ENCODE assay signal across 1 cellular context in genomic region chr4:151015458-151016344, GRCh38.
TF ChIP-seq lines count a peak whose summit lies in the region.

No MANE protein-coding gene starts in this region.

TF ChIP-seq in HepG2, 621 proteins besides CTCF, POLR2A, EP300 and RAD21 (continued from another document and continues in another):
- TF ChIP-seq ZNF142 (CRISPR knock-in tag; IDR thresholded peaks at IDR 0.05) (no peak), MTA3 (CRISPR knock-in tag; IDR thresholded peaks at IDR 0.05) (no peak), ZBTB37 (CRISPR knock-in tag; IDR thresholded peaks at IDR 0.05) (0 out of 2 replicates have a peak, but pooled peaks have one; percentile 25), SMAD3 (CRISPR knock-in tag; IDR thresholded peaks at IDR 0.05) (no peak; the same call in 1 of the 2 replicates), KMT2B (CRISPR knock-in tag; IDR thresholded peaks at IDR 0.05) (peak; percentile 59), ZNF878 (CRISPR knock-in tag; IDR thresholded peaks at IDR 0.05) (no peak; the same call in 1 of the 2 replicates), KAT7 (CRISPR knock-in tag; IDR thresholded peaks at IDR 0.05; ENCODE audit: borderline replicate concordance) (no peak; the same call in 1 of the 2 replicates), SP140L (CRISPR knock-in tag; IDR thresholded peaks at IDR 0.05; ENCODE audit: borderline replicate concordance) (peak; percentile 51; the same call in 1 of the 2 replicates), NCOR1 (IDR thresholded peaks at IDR 0.05; ENCODE audit: borderline replicate concordance, low read length) (no peak), ZNF564 (CRISPR knock-in tag; IDR thresholded peaks at IDR 0.05) (peak; percentile 58), RFXAP (CRISPR knock-in tag; IDR thresholded peaks at IDR 0.05; ENCODE audit: borderline replicate concordance) (peak; percentile 68; the same call in 1 of the 2 replicates), TSC22D2 (CRISPR knock-in tag; IDR thresholded peaks at IDR 0.05; ENCODE audit: borderline replicate concordance) (no peak), ZGPAT (CRISPR knock-in tag; IDR thresholded peaks at IDR 0.05) (peak; percentile 48; the same call in 1 of the 2 replicates), YEATS2 (CRISPR knock-in tag; IDR thresholded peaks at IDR 0.05; ENCODE audit: borderline replicate concordance) (no peak), ZNF577 (CRISPR knock-in tag; IDR thresholded peaks at IDR 0.05; ENCODE audit: borderline replicate concordance, low read depth) (no peak), XRCC5 (optimal IDR thresholded peaks at IDR 0.05; ENCODE audit: low read length) (no peak), FOXK1 (CRISPR knock-in tag; IDR thresholded peaks at IDR 0.05; ENCODE audit: borderline replicate concordance, low read depth) (no peak), CENPT (CRISPR knock-in tag; IDR thresholded peaks at IDR 0.05; ENCODE audit: low read depth) (peak; percentile 69; the same call in 1 of the 2 replicates), NFE2L1 (CRISPR knock-in tag; IDR thresholded peaks at IDR 0.05; ENCODE audit: borderline replicate concordance) (no peak), GPN1 (CRISPR knock-in tag; IDR thresholded peaks at IDR 0.05; ENCODE audit: borderline replicate concordance) (0 out of 2 replicates have a peak, but pooled peaks have one; percentile 68), FIP1L1 (IDR thresholded peaks at IDR 0.05; ENCODE audit: borderline replicate concordance, insufficient read depth, low read depth, low read length) (no peak), HOXA5 (CRISPR knock-in tag; IDR thresholded peaks at IDR 0.05) (no peak; the same call in 1 of the 2 replicates), THRA (CRISPR knock-in tag; IDR thresholded peaks at IDR 0.05; ENCODE audit: borderline replicate concordance) (no peak; the same call in 1 of the 2 replicates), ZFP91 (CRISPR knock-in tag; IDR thresholded peaks at IDR 0.05; ENCODE audit: borderline replicate concordance) (peak; percentile 58; the same call in 1 of the 2 replicates), STAT5B (CRISPR knock-in tag; IDR thresholded peaks at IDR 0.05) (no peak; the same call in 1 of the 2 replicates), ZNF776 (CRISPR knock-in tag; IDR thresholded peaks at IDR 0.05) (peak; percentile 88; the same call in 1 of the 2 replicates), ZSCAN31 (CRISPR knock-in tag; IDR thresholded peaks at IDR 0.05; ENCODE audit: low read depth) (no peak; the same call in none of the 2 replicates), MAZ (IDR thresholded peaks at IDR 0.05; ENCODE audit: borderline replicate concordance, low read depth, low read length) (peak; percentile 53), MAZ (CRISPR knock-in tag; IDR thresholded peaks at IDR 0.05; ENCODE audit: low read depth) (peak; percentile 94), SALL2 (CRISPR knock-in tag; IDR thresholded peaks at IDR 0.05) (0 out of 2 replicates have a peak, but pooled peaks have one; percentile 16), ZNF263 (CRISPR knock-in tag; IDR thresholded peaks at IDR 0.05) (no peak), HNF4A (CRISPR knock-in tag; IDR thresholded peaks at IDR 0.05) (no peak), BCL6 (CRISPR knock-in tag; IDR thresholded peaks at IDR 0.05) (0 out of 2 replicates have a peak, but pooled peaks have one; percentile 11), ZBTB25 (CRISPR knock-in tag; IDR thresholded peaks at IDR 0.05) (no peak), ZNF773 (CRISPR knock-in tag; IDR thresholded peaks at IDR 0.05; ENCODE audit: borderline replicate concordance) (no peak), HIVEP1 (CRISPR knock-in tag; IDR thresholded peaks at IDR 0.05) (no peak; the same call in 1 of the 2 replicates), MTF2 (CRISPR knock-in tag; IDR thresholded peaks at IDR 0.05; ENCODE audit: borderline replicate concordance) (no peak; the same call in 1 of the 2 replicates), ATRX (CRISPR knock-in tag; IDR thresholded peaks at IDR 0.05; ENCODE audit: borderline replicate concordance) (no peak), STAT6 (CRISPR knock-in tag; IDR thresholded peaks at IDR 0.05; ENCODE audit: borderline replicate concordance) (0 out of 2 replicates have a peak, but pooled peaks have one; percentile 15), ATF4 (CRISPR knock-in tag; IDR thresholded peaks at IDR 0.05) (no peak), MTA1 (CRISPR knock-in tag; IDR thresholded peaks at IDR 0.05; ENCODE audit: borderline replicate concordance) (peak; percentile 27; the same call in 1 of the 2 replicates)
